In genomic region chr17:1495265-1495664, GRCh38 we compare ENCODE assay signal across 15 cellular contexts. TPM values are rescaled to one million over a fixed set of nuclear protein-coding genes. Genes with fewer than 3 reads are reported as not detected.
DNase-seq lines count a peak whose midpoint lies in the region; ATAC-seq and TF ChIP-seq lines count a peak whose summit lies in the region.
"Had no signal": no experiment of that assay in that cellular context is flagged by ENCODE, and none has a peak within 500 bp of the region (broad histone marks: within the 10 kb centered on the region; RNA-seq: fewer than 3 reads in every experiment).

No MANE protein-coding gene starts in this region.

- H3K36me3 ChIP-seq in breast epithelium (no peaks in the 10 kb centered on the region), hepatocyte (replicated peaks; ENCODE audit: insufficient read depth, low read depth) (no peaks in the 10 kb centered on the region), skeletal muscle satellite cell (ENCODE audit: insufficient read depth, low read length) (peaks cover 9% of the 10 kb centered on the region)

- H3K9me3 ChIP-seq in breast epithelium (no peaks in the 10 kb centered on the region), hepatocyte (ENCODE audit: low read depth) (no peaks in the 10 kb centered on the region), skeletal muscle satellite cell (replicated peaks; ENCODE audit: low read length) (no peaks in the 10 kb centered on the region)
- H3K9me3 ChIP-seq: spleen had no signal

- no peaks in the 10 kb centered on the region for H3K9me3 Mint-ChIP-seq in activated naive CD8-positive, alpha-beta T cell treated with anti-CD3 and anti-CD28 coated beads for 36 hours
- H3K9me3 Mint-ChIP-seq: naive thymus-derived CD8-positive, alpha-beta T cell had no signal

- peak; percentile 67 for DNase-seq in GM03348 (ENCODE audit: low spot score)
- DNase-seq in breast epithelium (ENCODE audit: low spot score in 2 of 2) = peak; percentile 80 to 97
- DNase-seq in hepatocyte (ENCODE audit: low spot score) = no peak
- DNase-seq in NCI-H1694 (lab: John Stamatoyannopoulos, UW) = no peak
- no peak for DNase-seq in activated naive CD8-positive, alpha-beta T cell treated with anti-CD3 and anti-CD28 coated beads for 36 hours
- no peak for DNase-seq in NCI-H1436 (lab: John Stamatoyannopoulos, UW)
- DNase-seq: DMS79 treated with DMSO at 0.1 percent for 48 hours; naive thymus-derived CD8-positive, alpha-beta T cell; NCI-H1417 treated with DMSO at 0.1 percent for 48 hours; NCI-H774; spleen had no signal

- TF ChIP-seq POLR2A in breast epithelium (IDR thresholded peaks at IDR 0.05) = no peak

- H3K4me3 Mint-ChIP-seq in activated naive CD8-positive, alpha-beta T cell treated with anti-CD3 and anti-CD28 coated beads for 36 hours = no peak overlapping the region
- H3K4me3 Mint-ChIP-seq: B cell; naive thymus-derived CD8-positive, alpha-beta T cell had no signal

- H3K27me3 ChIP-seq in breast epithelium (no peaks in the 10 kb centered on the region), hepatocyte (no peaks in the 10 kb centered on the region), skeletal muscle satellite cell (ENCODE audit: control insufficient read depth, insufficient read depth, low read length) (no peaks in the 10 kb centered on the region)

- H3K9ac ChIP-seq in skeletal muscle satellite cell (ENCODE audit: low read depth, low read length) = no peak overlapping the region

- no peak for ATAC-seq in GM18520 (IDR thresholded peaks at IDR 0.05; ENCODE audit: unreplicated experiment)
- ATAC-seq: naive thymus-derived CD8-positive, alpha-beta T cell had no signal

- no peaks in the 10 kb centered on the region for H3K9me2 ChIP-seq in hepatocyte (replicated peaks; ENCODE audit: insufficient read depth)

- peaks cover 8% of the 10 kb centered on the region for H3K79me2 ChIP-seq in hepatocyte

- intact Hi-C loops in breast epithelium (cut with DNase I; ENCODE audit: low total_unique reads) = no loop called here

- no peak for TF ChIP-seq CTCF in breast epithelium (IDR thresholded peaks at IDR 0.05)
- TF ChIP-seq CTCF in hepatocyte (IDR thresholded peaks at IDR 0.05; ENCODE audit: poor library complexity) = no peak

- peak overlapping the region in 1 of 3 donors; percentile 45 for H3K4me3 ChIP-seq in breast epithelium
- H3K4me3 ChIP-seq in hepatocyte = no peak overlapping the region
- H3K4me3 ChIP-seq in skeletal muscle satellite cell (ENCODE audit: low read length) = no peak overlapping the region
- H3K4me3 ChIP-seq: spleen had no signal

- H2AFZ ChIP-seq in hepatocyte = no peak overlapping the region

- H3K27ac ChIP-seq in breast epithelium (peak overlapping the region; percentile 82 to 92), hepatocyte (peak overlapping the region; percentile 46)
- H3K27ac ChIP-seq: epithelial cell of prostate had no signal

- H3K27ac Mint-ChIP-seq in activated naive CD8-positive, alpha-beta T cell treated with anti-CD3 and anti-CD28 coated beads for 36 hours = no peak overlapping the region
- H3K27ac Mint-ChIP-seq: B cell had no signal

- no peak overlapping the region for H3K4me2 ChIP-seq in hepatocyte
- peak overlapping the region; percentile 23 for H3K4me2 ChIP-seq in skeletal muscle satellite cell (ENCODE audit: low read length)

- H3K4me1 ChIP-seq in breast epithelium = peaks cover 9 to 11% of the 10 kb centered on the region in 2 donors
- H3K4me1 ChIP-seq in hepatocyte (ENCODE audit: insufficient read depth) = peaks cover 11% of the 10 kb centered on the region
- peaks cover 33% of the 10 kb centered on the region for H3K4me1 ChIP-seq in skeletal muscle satellite cell (ENCODE audit: control insufficient read depth, insufficient read depth, low read length)

- peaks cover 6% of the 10 kb centered on the region for H3K27me3 Mint-ChIP-seq in activated naive CD8-positive, alpha-beta T cell treated with anti-CD3 and anti-CD28 coated beads for 36 hours
- H3K27me3 Mint-ChIP-seq: B cell; naive thymus-derived CD8-positive, alpha-beta T cell had no signal

- WGBS in hepatocyte (ENCODE audit: low lambda C conversion rate, missing lambda C conversion rate) = 76% methylated on average over 5 of the region's 5 CpGs

- H3K4me1 Mint-ChIP-seq in activated naive CD8-positive, alpha-beta T cell treated with anti-CD3 and anti-CD28 coated beads for 36 hours = peaks cover 15% of the 10 kb centered on the region

- no peaks in the 10 kb centered on the region for H4K20me1 ChIP-seq in hepatocyte (ENCODE audit: insufficient read depth, poor library complexity, severe bottlenecking)

- H3K36me3 Mint-ChIP-seq in activated naive CD8-positive, alpha-beta T cell treated with anti-CD3 and anti-CD28 coated beads for 36 hours = no peaks in the 10 kb centered on the region

RNA-seq across cellular contexts. Expression of gene MYO1C, which starts 2.8 kb away (rescaled TPM):
- 100 to 1,000 TPM in 2 of 3 donors, 10 to 100 TPM in 1; 99.5 to 235 (median 137) TPM for total RNA-seq in breast epithelium
- 74.4 and 76.8 TPM in 2 replicates for total RNA-seq in hepatocyte
- polyA plus RNA-seq in hepatocyte = 85.3 and 92.3 TPM in 2 replicates
- total RNA-seq in skeletal muscle satellite cell (2012; rRNA removed) = 99.4 and 114 TPM in 2 replicates
- 10 to 100 TPM; 10.5 to 11.7 TPM for total RNA-seq in activated naive CD8-positive, alpha-beta T cell treated with anti-CD3 and anti-CD28 coated beads for 36 hours

RNA-seq across cellular contexts. Expression of gene INPP5K, which starts 21.1 kb away (rescaled TPM):
- total RNA-seq in breast epithelium = 100 to 1,000 TPM in 1 of 3 donors, 10 to 100 TPM in 2; 75.2 to 177 (median 88.8) TPM
- total RNA-seq in hepatocyte = 34.7 and 48.4 TPM in 2 replicates
- polyA plus RNA-seq in hepatocyte = 33.5 and 40.4 TPM in 2 replicates
- total RNA-seq in skeletal muscle satellite cell (2012; rRNA removed) = 14.2 and 15.7 TPM in 2 replicates
- 10 to 100 TPM; 18.1 to 18.2 TPM for total RNA-seq in activated naive CD8-positive, alpha-beta T cell treated with anti-CD3 and anti-CD28 coated beads for 36 hours

RNA-seq across cellular contexts. Expression of gene CRK, which starts 39.2 kb away (rescaled TPM):
- total RNA-seq in breast epithelium = 10 to 100 TPM; 73.7 to 84.5 (median 76.8) TPM
- total RNA-seq in hepatocyte = 66.7 and 72.1 TPM in 2 replicates
- polyA plus RNA-seq in hepatocyte = 66.5 and 69.2 TPM in 2 replicates
- 83.4 and 85.0 TPM in 2 replicates for total RNA-seq in skeletal muscle satellite cell (2012; rRNA removed)
- 10 to 100 TPM; 13.5 to 14.0 TPM for total RNA-seq in activated naive CD8-positive, alpha-beta T cell treated with anti-CD3 and anti-CD28 coated beads for 36 hours

Comparison
In these comparisons a context has a peak if more than half of its experiments do, and no peak if none do; other contexts are left out.
1. DNase-seq: peak in GM03348 (single experiment) and breast epithelium (2 of 2); none in hepatocyte (single experiment), NCI-H1694 (single experiment), activated naive CD8-positive, alpha-beta T cell treated with anti-CD3 and anti-CD28 coated beads for 36 hours (single experiment) and NCI-H1436 (single experiment).